ENCODE assay signal across 15 cellular contexts in genomic region chr2:21263622-21264021, GRCh38.
DNase-seq lines count a peak whose midpoint lies in the region; ATAC-seq lines count a peak whose summit lies in the region.
"Had no signal": no experiment of that assay in that cellular context is flagged by ENCODE, and none has a peak within 500 bp of the region (broad histone marks: within the 10 kb centered on the region; RNA-seq: fewer than 3 reads in every experiment).

No MANE protein-coding gene starts in this region.

- intact Hi-C loops in head of caudate nucleus (cut with DNase I): no loop called here

- peak overlapping the region; percentile 97 for H3K27ac ChIP-seq in caudate nucleus (ENCODE audit: low read depth, low read length)
- H3K27ac ChIP-seq: HL-60, PC-9 had no signal

- ATAC-seq in HG03378 (IDR thresholded peaks at IDR 0.05; ENCODE audit: unreplicated experiment): no peak
- ATAC-seq: HCT116, K562 had no signal

- DNase-seq in caudate nucleus (lab: John Stamatoyannopoulos, UW) (peak in 54 of 61 donors; percentile 25 to 91 (median 62)), head of caudate nucleus (peak in 41 of 42 donors; percentile 33 to 93 (median 78)), occipital lobe (lab: John Stamatoyannopoulos, UW) (peak; percentile 46), kidney glomerular epithelial cell (lab: John Stamatoyannopoulos, UW) (no peak), dermis blood vessel endothelial cell (no peak), iPS-NIHi7 (ENCODE audit: extremely low spot score) (no peak)
- DNase-seq: CD8-positive, alpha-beta memory T cell; NCI-H2107; NCI-H345; NCI-H748 treated with DMSO at 0.1 percent for 48 hours; PC-9 had no signal

Comparison
In these comparisons a context has a peak if more than half of its experiments do, and no peak if none do; other contexts are left out.
1. DNase-seq: peak in caudate nucleus (54 of 61), head of caudate nucleus (41 of 42) and occipital lobe (single experiment); none in kidney glomerular epithelial cell (single experiment), dermis blood vessel endothelial cell (single experiment) and iPS-NIHi7 (single experiment).